In genomic region chr3:180351601-180352000, GRCh38 we compare ENCODE assay signal across 30 cellular contexts.
"Had no signal": no experiment of that assay in that cellular context is flagged by ENCODE, and none has a peak within 500 bp of the region (broad histone marks: within the 10 kb centered on the region; RNA-seq: fewer than 3 reads in every experiment).

No MANE protein-coding gene starts in this region.

- DNase-seq: activated B cell treated with CpG ODN at 0.5 μM for 24 hours; activated CD4-positive, alpha-beta memory T cell treated with anti-CD3 and anti-CD28 coated beads for 36 hours; activated CD4-positive, alpha-beta T cell treated with anti-CD3 and anti-CD28 coated beads for 4 hours; activated CD4-positive, alpha-beta T cell treated with anti-CD3 and anti-CD28 coated beads, Interleukin-2, amount 10 ng/mL, durations not matched to agents 24 days and 14 days; activated CD4-positive, alpha-beta T cell treated with anti-CD3 and anti-CD28 coated beads, Interleukin-2, amount 50 U/mL, for 1 hour; activated CD4-positive, alpha-beta T cell treated with anti-CD3 and anti-CD28 coated beads, Interleukin-2, amount 50 U/mL, for 4 hours; activated CD4-positive, CD25-positive, alpha-beta regulatory T cell treated with anti-CD3 and anti-CD28 coated beads, Interleukin-2, amount 50 U/mL, for 72 hours; activated CD8-positive, alpha-beta memory T cell treated with anti-CD3 and anti-CD28 coated beads, Interleukin-2, amount 50 U/mL, for 4 hours; activated CD8-positive, alpha-beta T cell treated with anti-CD3 and anti-CD28 coated beads for 36 hours; activated effector memory CD4-positive, alpha-beta T cell treated with anti-CD3 and anti-CD28 coated beads, Interleukin-2, amount 50 U/mL, for 16 hours; activated gamma-delta T cell treated with Interleukin-2 at 50 U/mL for 16 hours; activated naive CD4-positive, alpha-beta T cell; activated naive CD4-positive, alpha-beta T cell treated with anti-CD3 and anti-CD28 coated beads for 36 hours; activated naive CD4-positive, alpha-beta T cell treated with anti-CD3 and anti-CD28 coated beads, Interleukin-2, amount 50 U/mL, for 16 hours; activated naive CD8-positive, alpha-beta T cell treated with anti-CD3 and anti-CD28 coated beads for 36 hours; activated T-cell treated with anti-CD3 and anti-CD28 coated beads for 4 hours; activated T-cell treated with anti-CD3 and anti-CD28 coated beads, Interleukin-2, amount 50 U/mL, for 1 hour; activated T-cell treated with anti-CD3 and anti-CD28 coated beads, Interleukin-2, amount 50 U/mL, for 4 hours; activated T-cell treated with anti-CD3 and anti-CD28 coated beads, Interleukin-2, amount 50 U/mL, for 72 hours; adrenal gland; amniotic stem cell; aorta; body of pancreas; brain microvascular endothelial cell; central memory CD4-positive, alpha-beta T cell; T-helper 2 cell; T-helper 9 cell had no signal

- H3K4me1 ChIP-seq: adrenal gland, body of pancreas, breast epithelium had no signal

- H3K36me3 ChIP-seq: adrenal gland, brain microvascular endothelial cell, breast epithelium had no signal

- ATAC-seq: activated CD8-positive, alpha-beta T cell treated with anti-CD3 and anti-CD28 coated beads for 36 hours; activated naive CD4-positive, alpha-beta T cell treated with anti-CD3 and anti-CD28 coated beads, Interleukin-2, amount 50 U/mL, for 72 hours; activated T-cell treated with anti-CD3 and anti-CD28 coated beads, Interleukin-2, amount 50 U/mL, for 4 hours; activated T-cell treated with anti-CD3 and anti-CD28 coated beads, Interleukin-2, amount 50 U/mL, for 72 hours; activated T-helper 17 cell treated with anti-CD3 and anti-CD28 coated beads, Interleukin-2, amount 50 U/mL, for 72 hours; body of pancreas had no signal

- H3K9me3 ChIP-seq: adrenal gland, body of pancreas, breast epithelium had no signal

- H3K27me3 ChIP-seq: adrenal gland, body of pancreas, brain microvascular endothelial cell, breast epithelium had no signal

- H3K4me3 ChIP-seq: adrenal gland, body of pancreas, breast epithelium had no signal
